Comparison of ENCODE assay signal across 9 cellular contexts in the genomic region with DNA sequence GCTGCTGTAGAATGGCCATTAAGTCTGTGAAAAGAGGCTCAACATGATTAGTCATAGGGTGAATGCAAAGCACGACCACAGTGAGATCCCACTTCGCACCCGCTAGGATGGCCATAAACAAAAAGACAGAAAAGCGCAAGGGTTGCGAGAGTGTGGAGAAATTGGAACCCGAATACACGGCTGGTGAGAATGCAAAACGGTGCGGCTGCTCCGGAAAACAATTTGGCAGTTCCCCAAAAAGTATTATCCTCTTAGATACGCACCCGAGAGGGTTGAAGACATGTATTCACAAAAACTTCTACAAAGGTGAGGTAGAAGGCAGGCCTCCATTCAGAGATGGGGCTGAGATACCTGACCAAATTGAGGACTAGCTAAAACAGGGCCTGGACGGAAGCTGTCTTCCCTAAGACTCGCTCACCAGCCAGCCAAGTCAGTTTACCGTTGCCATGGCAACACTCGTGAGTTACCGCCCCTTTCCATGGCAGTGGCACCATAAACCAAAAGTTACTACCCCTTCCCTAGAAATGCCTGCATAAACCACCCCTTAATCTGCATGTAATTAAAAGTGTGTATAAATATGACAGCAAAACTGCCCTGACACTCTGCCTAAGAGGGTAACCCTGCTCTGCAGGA. TPM values are rescaled to one million over a fixed set of nuclear protein-coding genes. Genes with fewer than 3 reads are reported as not detected.
A peak's percentile ranks its signal among the peaks of the same experiment; 100 is the strongest.
DNase-seq lines count a peak whose midpoint lies in the region; ATAC-seq, FAIRE-seq and TF ChIP-seq lines count a peak whose summit lies in the region.
"Had no signal": no experiment of that assay in that cellular context is flagged by ENCODE, and none has a peak within 500 bp of the region (broad histone marks: within the 10 kb centered on the region; RNA-seq: fewer than 3 reads in every experiment).

No MANE protein-coding gene starts in this region.

- in situ Hi-C loops in HAP-1 (cut with MboI; ENCODE audit: low sequenced_read_pairs) = loop anchor here (5.0 to 25.0 kb wide), 2 partner anchors 116 to 296 kb away; no protein-coding TSS in a partner anchor

- H3K27ac Mint-ChIP-seq in astrocyte (ENCODE audit: unreplicated experiment) = no peak overlapping the region

- POLR2A ChIA-PET in GM10248 (lab: Yijun Ruan, JAX) = no interaction called here

- H3K4me3 ChIP-seq in AG10803 (ENCODE audit: low read length) (peak overlapping the region; percentile 99), HAP-1 (peak overlapping the region; percentile 78), astrocyte (ENCODE audit: insufficient read depth, low read depth, low read length) (no peak overlapping the region), muscle layer of duodenum (ENCODE audit: low read depth in 1 of 2, low read length in 2 of 2) (peak overlapping the region; percentile 94 to 99)

- peak overlapping the region; percentile 97 for H3K4me3 Mint-ChIP-seq in astrocyte (ENCODE audit: unreplicated experiment)

- H2AFZ ChIP-seq in astrocyte (ENCODE audit: low read depth, low read length) = peak overlapping the region; percentile 31

- CTCF ChIA-PET in GM10248 (lab: Yijun Ruan, JAX) = interaction anchor here (0.8 to 2.5 kb wide), 6 partner anchors 11 to 121 kb away, joined by 3 to 10 read pairs (median 5); no protein-coding TSS in a partner anchor

- peaks cover 1% of the 10 kb centered on the region for H3K9me3 Mint-ChIP-seq in astrocyte (ENCODE audit: unreplicated experiment)

- ATAC-seq in HG03342 (IDR thresholded peaks at IDR 0.05; ENCODE audit: unreplicated experiment) = no peak

- peaks cover 4% of the 10 kb centered on the region for H4K20me1 ChIP-seq in astrocyte (ENCODE audit: insufficient read depth, low read length)

- DNase-seq in AG10803 (ENCODE audit: low read depth) (no peak), HAP-1 (ENCODE audit: low spot score in 2 of 2) (peak in 1 of 2 experiments; percentile 27), astrocyte (ENCODE audit: low read depth) (no peak), GM10248 (ENCODE audit: extremely low spot score) (no peak), hepatic stellate cell (ENCODE audit: low spot score) (no peak)
- no peak for DNase-seq in stimulated activated CD4-positive, alpha-beta T cell treated with anti-CD3 and anti-CD28 coated beads, Interleukin-2, amount 100 ng/mL, for 24 hours

- peak overlapping the region; percentile 22 for H3K4me2 ChIP-seq in astrocyte (ENCODE audit: low read length)

- peaks cover 27% of the 10 kb centered on the region for H3K4me1 Mint-ChIP-seq in astrocyte (ENCODE audit: low read depth, unreplicated experiment)

- H3K9me3 ChIP-seq in HAP-1 = 0 out of 2 replicates have a peak, but pooled peaks cover 2% of the 10 kb centered on the region
- H3K9me3 ChIP-seq in astrocyte (ENCODE audit: insufficient read depth, low read depth, low read length) = no peaks in the 10 kb centered on the region
- no peaks in the 10 kb centered on the region for H3K9me3 ChIP-seq in muscle layer of duodenum (ENCODE audit: control insufficient read depth in 1 of 2, low read length in 2 of 2)

- H3K27me3 ChIP-seq in HAP-1 (ENCODE audit: low read depth) = no peaks in the 10 kb centered on the region
- no peaks in the 10 kb centered on the region for H3K27me3 ChIP-seq in astrocyte (ENCODE audit: insufficient read depth, low read length)
- H3K27me3 ChIP-seq in muscle layer of duodenum (ENCODE audit: low read depth, low read length) = no peaks in the 10 kb centered on the region

- H3K36me3 ChIP-seq in HAP-1 (replicated peaks) = peaks cover 30% of the 10 kb centered on the region
- H3K36me3 ChIP-seq in astrocyte (ENCODE audit: insufficient read depth, low read length) = peaks cover 13% of the 10 kb centered on the region
- peaks cover 25 to 31% of the 10 kb centered on the region in 2 donors for H3K36me3 ChIP-seq in muscle layer of duodenum (ENCODE audit: control insufficient read depth in 1 of 2, insufficient read depth in 2 of 2, low read length in 2 of 2)

- H3K79me2 ChIP-seq in astrocyte (ENCODE audit: insufficient read depth, low read length) = peaks cover 33% of the 10 kb centered on the region

- FAIRE-seq in astrocyte (lab: Jason Lieb, UNC) = no peak
- FAIRE-seq: frontal cortex had no signal

- H3K4me1 ChIP-seq in HAP-1 (peaks cover 4% of the 10 kb centered on the region), astrocyte (ENCODE audit: insufficient read depth, low read length) (peaks cover 29% of the 10 kb centered on the region), muscle layer of duodenum (ENCODE audit: control insufficient read depth in 1 of 2, insufficient read depth in 2 of 2, low read length in 2 of 2) (peaks cover 10% of the 10 kb centered on the region in 2 donors)

- peaks cover 3% of the 10 kb centered on the region for H3K36me3 Mint-ChIP-seq in astrocyte (ENCODE audit: low read depth, unreplicated experiment)

- TF ChIP-seq CTCF in AG10803 (conservative IDR thresholded peaks at IDR 0.05; ENCODE audit: low read length) (no peak), astrocyte (IDR thresholded peaks at IDR 0.05; ENCODE audit: insufficient read depth, low read depth, low read length) (no peak), GM10248 (IDR thresholded peaks at IDR 0.05; ENCODE audit: control extremely low read depth, extremely low read depth, low read depth, missing control alignments) (no peak)

- H3K27ac ChIP-seq in astrocyte (ENCODE audit: low read depth, low read length) = no peak overlapping the region
- H3K27ac ChIP-seq in muscle layer of duodenum (ENCODE audit: low read length) = no peak overlapping the region

- no peak overlapping the region for H3K9ac ChIP-seq in astrocyte (ENCODE audit: low read length)

- no peaks in the 10 kb centered on the region for H3K27me3 Mint-ChIP-seq in astrocyte (ENCODE audit: low read depth, unreplicated experiment)

RNA-seq across cellular contexts. Expression of a gene that starts 0.7 kb away (rescaled TPM):
- total RNA-seq in astrocyte = 174 and 183 TPM in 2 replicates

RNA-seq across cellular contexts. Expression of a gene that starts 34.3 kb away (rescaled TPM):
- not detected in 2 replicates for total RNA-seq in astrocyte
- total RNA-seq: frontal cortex had no signal
